Comparison of ENCODE assay signal across 1 cellular context in the genomic region with DNA sequence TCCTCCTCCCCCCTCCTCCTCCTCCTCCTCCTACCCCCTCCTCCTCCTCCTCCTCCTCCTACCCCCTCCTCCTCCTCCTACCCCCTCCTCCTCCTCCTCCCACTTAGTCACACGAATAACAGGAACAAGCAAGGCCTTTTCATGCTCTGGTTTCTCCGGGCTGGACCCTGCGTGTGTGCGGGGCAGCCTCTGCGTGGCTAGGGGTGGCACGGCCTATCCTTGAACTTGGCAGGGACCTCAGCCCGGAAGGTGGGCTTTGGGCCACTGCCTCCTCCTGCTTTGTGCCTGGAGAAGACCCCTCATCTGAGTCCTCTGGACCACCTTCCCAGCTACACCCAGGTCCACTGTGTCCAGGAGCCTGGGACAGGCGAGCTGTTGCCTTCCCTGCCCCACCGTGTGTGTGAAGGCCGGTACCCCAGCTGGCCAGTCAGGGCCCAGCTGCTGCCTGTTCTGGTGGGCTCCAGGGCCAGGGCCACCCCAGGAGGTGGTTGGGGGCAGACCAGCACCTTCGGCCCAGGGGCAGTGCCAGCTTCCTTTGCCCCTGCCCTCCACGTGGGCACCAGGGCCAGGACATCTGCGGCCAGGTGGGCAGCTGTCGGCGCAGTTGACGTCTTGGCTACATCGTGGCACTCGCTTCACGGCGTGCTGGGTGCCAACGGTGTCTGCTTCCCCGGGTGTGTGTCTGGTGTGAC.
TF ChIP-seq lines count a peak whose summit lies in the region.

No MANE protein-coding gene starts in this region.

TF ChIP-seq in GM12878, 131 proteins besides CTCF, POLR2A, EP300 and RAD21:
- TF ChIP-seq, protein P1, sequence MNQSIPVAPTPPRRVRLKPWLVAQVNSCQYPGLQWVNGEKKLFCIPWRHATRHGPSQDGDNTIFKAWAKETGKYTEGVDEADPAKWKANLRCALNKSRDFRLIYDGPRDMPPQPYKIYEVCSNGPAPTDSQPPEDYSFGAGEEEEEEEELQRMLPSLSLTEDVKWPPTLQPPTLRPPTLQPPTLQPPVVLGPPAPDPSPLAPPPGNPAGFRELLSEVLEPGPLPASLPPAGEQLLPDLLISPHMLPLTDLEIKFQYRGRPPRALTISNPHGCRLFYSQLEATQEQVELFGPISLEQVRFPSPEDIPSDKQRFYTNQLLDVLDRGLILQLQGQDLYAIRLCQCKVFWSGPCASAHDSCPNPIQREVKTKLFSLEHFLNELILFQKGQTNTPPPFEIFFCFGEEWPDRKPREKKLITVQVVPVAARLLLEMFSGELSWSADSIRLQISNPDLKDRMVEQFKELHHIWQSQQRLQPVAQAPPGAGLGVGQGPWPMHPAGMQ (IDR thresholded peaks at IDR 0.05; ENCODE audit: borderline replicate concordance), result no peak
